ENCODE assay signal across 16 cellular contexts in the genomic region with DNA sequence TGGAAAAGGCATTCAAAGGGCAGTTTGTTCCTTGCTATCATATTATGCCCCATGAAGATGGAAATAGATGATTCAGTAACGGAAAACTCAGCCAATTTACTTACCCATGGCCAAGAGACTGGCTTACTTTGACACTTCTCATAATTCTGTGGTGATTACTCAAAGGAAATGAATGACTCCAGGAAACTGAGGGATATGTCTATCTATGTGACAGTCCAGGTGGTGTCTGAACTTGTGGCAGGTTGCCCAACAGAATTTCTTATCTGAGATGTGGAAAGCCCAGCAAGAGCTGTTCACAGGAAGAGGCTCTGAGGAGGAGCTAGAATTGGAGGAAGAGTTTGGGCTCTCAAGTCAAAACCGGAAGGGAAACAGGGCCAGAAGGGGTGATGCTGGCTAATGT.
DNase-seq lines count a peak whose midpoint lies in the region; ATAC-seq, FAIRE-seq and TF ChIP-seq lines count a peak whose summit lies in the region.
"Had no signal": no experiment of that assay in that cellular context is flagged by ENCODE, and none has a peak within 500 bp of the region (broad histone marks: within the 10 kb centered on the region; RNA-seq: fewer than 3 reads in every experiment).

No MANE protein-coding gene starts in this region.

- H3K9me2 ChIP-seq in GM23248 (ENCODE audit: insufficient read depth): no peaks in the 10 kb centered on the region
- H3K9me2 ChIP-seq in GM23338 (ENCODE audit: insufficient read depth): 0 out of 2 replicates have a peak, but pooled peaks cover 3% of the 10 kb centered on the region

- no peaks in the 10 kb centered on the region for H3K4me1 Mint-ChIP-seq in GM23338
- H3K4me1 Mint-ChIP-seq in activated CD4-positive, alpha-beta T cell treated with anti-CD3 and anti-CD28 coated beads, Interleukin-2, amount 10 ng/mL, durations not matched to agents 24 days and 14 days: no peaks in the 10 kb centered on the region

- H3K36me3 Mint-ChIP-seq in GM23338 (ENCODE audit: low read depth): no peaks in the 10 kb centered on the region
- H3K36me3 Mint-ChIP-seq in activated CD4-positive, alpha-beta T cell treated with anti-CD3 and anti-CD28 coated beads, Interleukin-2, amount 10 ng/mL, durations not matched to agents 24 days and 14 days (ENCODE audit: low read depth): no peaks in the 10 kb centered on the region

- H3K36me3 ChIP-seq in GM23248 (ENCODE audit: low read depth) (no peaks in the 10 kb centered on the region), OCI-LY3 (replicated peaks; ENCODE audit: low read depth, low read length) (no peaks in the 10 kb centered on the region), bronchial epithelial cell (ENCODE audit: control insufficient read depth, insufficient read depth, low read length) (no peaks in the 10 kb centered on the region), mucosa of descending colon (ENCODE audit: low read depth) (no peaks in the 10 kb centered on the region), Peyer's patch (no peaks in the 10 kb centered on the region), GM23338 (ENCODE audit: insufficient read depth) (no peaks in the 10 kb centered on the region)
- H3K36me3 ChIP-seq: sigmoid colon had no signal

- peaks cover 2% of the 10 kb centered on the region for H3K27me3 Mint-ChIP-seq in GM23338 (ENCODE audit: insufficient read depth, low read depth, poor library complexity)
- H3K27me3 Mint-ChIP-seq in activated CD4-positive, alpha-beta T cell treated with anti-CD3 and anti-CD28 coated beads, Interleukin-2, amount 10 ng/mL, durations not matched to agents 24 days and 14 days: peaks cover 28% of the 10 kb centered on the region

- no peaks in the 10 kb centered on the region for H3K27me3 ChIP-seq in GM23248 (replicated peaks; ENCODE audit: insufficient read depth)
- H3K27me3 ChIP-seq in OCI-LY3 (ENCODE audit: low read depth, low read length): no peaks in the 10 kb centered on the region
- no peaks in the 10 kb centered on the region for H3K27me3 ChIP-seq in bronchial epithelial cell (ENCODE audit: control insufficient read depth, insufficient read depth, low read length)
- no peaks in the 10 kb centered on the region for H3K27me3 ChIP-seq in Peyer's patch
- H3K27me3 ChIP-seq in GM23338 (ENCODE audit: insufficient read depth): no peaks in the 10 kb centered on the region
- H3K27me3 ChIP-seq: sigmoid colon had no signal

- ATAC-seq in mucosa of descending colon (peak; percentile 16), GM23338 (no peak)
- ATAC-seq: GM12878 had no signal

- 51 to 63% methylated on average over 2 of the region's 2 CpGs for WGBS in GM23248 (ENCODE audit: low coverage in 1 of 2, low lambda C conversion rate in 2 of 2, missing lambda C conversion rate in 2 of 2), 2 experiments

- H3K4me2 ChIP-seq in GM23248 (ENCODE audit: unreplicated experiment) (no peak overlapping the region), OCI-LY3 (ENCODE audit: low read length) (no peak overlapping the region), GM23338 (no peak overlapping the region)

- H3K4me3 ChIP-seq in GM23248 (no peak overlapping the region), OCI-LY3 (ENCODE audit: low read length) (no peak overlapping the region), bronchial epithelial cell (ENCODE audit: low read depth, low read length) (no peak overlapping the region), mucosa of descending colon (no peak overlapping the region), Peyer's patch (no peak overlapping the region), GM23338 (no peak overlapping the region)
- H3K4me3 ChIP-seq: GM12878, sigmoid colon had no signal

- no peak overlapping the region for H3K4me3 Mint-ChIP-seq in GM23338
- no peak overlapping the region for H3K4me3 Mint-ChIP-seq in activated CD4-positive, alpha-beta T cell treated with anti-CD3 and anti-CD28 coated beads, Interleukin-2, amount 10 ng/mL, durations not matched to agents 24 days and 14 days

- H3K4me1 ChIP-seq in GM23248 (ENCODE audit: insufficient read depth): peaks cover 22% of the 10 kb centered on the region
- H3K4me1 ChIP-seq in OCI-LY3 (ENCODE audit: low read length): peaks cover 9% of the 10 kb centered on the region
- no peaks in the 10 kb centered on the region for H3K4me1 ChIP-seq in mucosa of descending colon (ENCODE audit: low read depth)
- H3K4me1 ChIP-seq in Peyer's patch: no peaks in the 10 kb centered on the region
- no peaks in the 10 kb centered on the region for H3K4me1 ChIP-seq in GM23338 (ENCODE audit: insufficient read depth)

- H3K9me3 ChIP-seq in GM23248 (ENCODE audit: low read depth) (no peaks in the 10 kb centered on the region), OCI-LY3 (ENCODE audit: insufficient read depth, low read length) (no peaks in the 10 kb centered on the region), mucosa of descending colon (no peaks in the 10 kb centered on the region), Peyer's patch (no peaks in the 10 kb centered on the region)
- H3K9me3 ChIP-seq: sigmoid colon had no signal

- FAIRE-seq in bronchial epithelial cell (lab: Jason Lieb, UNC): no peak
- FAIRE-seq: GM12878 had no signal

- no peaks in the 10 kb centered on the region for H3K79me2 ChIP-seq in GM23248 (ENCODE audit: insufficient read depth)
- no peaks in the 10 kb centered on the region for H3K79me2 ChIP-seq in OCI-LY3 (ENCODE audit: low read length)
- no peaks in the 10 kb centered on the region for H3K79me2 ChIP-seq in GM23338 (replicated peaks; ENCODE audit: insufficient read depth)

- intact Hi-C loops in mucosa of descending colon (cut with DNase I, micrococcal nuclease): no loop called here
- intact Hi-C loops in activated CD4-positive, alpha-beta T cell treated with anti-CD3 and anti-CD28 coated beads, Interleukin-2, amount 10 ng/mL, durations not matched to agents 24 days and 14 days (cut with micrococcal nuclease): no loop called here

- H3K9ac ChIP-seq in GM23248 (no peak overlapping the region), OCI-LY3 (ENCODE audit: low read length) (no peak overlapping the region)

- TF ChIP-seq CTCF in OCI-LY3 (IDR thresholded peaks at IDR 0.05; ENCODE audit: low read depth, low read length): no peak
- no peak for TF ChIP-seq CTCF in bronchial epithelial cell (IDR thresholded peaks at IDR 0.05; ENCODE audit: insufficient read depth, low read length, severe bottlenecking)
- TF ChIP-seq CTCF in mucosa of descending colon (IDR thresholded peaks at IDR 0.05): no peak
- TF ChIP-seq CTCF in Peyer's patch (IDR thresholded peaks at IDR 0.05): no peak
- TF ChIP-seq CTCF in GM23338 (conservative IDR thresholded peaks at IDR 0.05; ENCODE audit: low read depth in 2 of 2): no peak

- H3K9me3 Mint-ChIP-seq in GM23338: no peaks in the 10 kb centered on the region
- H3K9me3 Mint-ChIP-seq in activated CD4-positive, alpha-beta T cell treated with anti-CD3 and anti-CD28 coated beads, Interleukin-2, amount 10 ng/mL, durations not matched to agents 24 days and 14 days: no peaks in the 10 kb centered on the region

- H3F3A ChIP-seq in GM23248 (ENCODE audit: insufficient read depth) (peaks cover 23% of the 10 kb centered on the region), GM23338 (replicated peaks; ENCODE audit: low read depth) (no peaks in the 10 kb centered on the region)

- in situ Hi-C loops in GM23248 (cut with MboI): no loop called here

- H3K27ac ChIP-seq in GM23248 (no peak overlapping the region), OCI-LY3 (ENCODE audit: low read length) (no peak overlapping the region), Peyer's patch (no peak overlapping the region), GM23338 (ENCODE audit: low read depth) (no peak overlapping the region)
- H3K27ac ChIP-seq: sigmoid colon had no signal

- DNase-seq in GM23248 (peak; percentile 29), bronchial epithelial cell (ENCODE audit: low read depth) (peak; percentile 97), mucosa of descending colon (no peak), Peyer's patch (no peak), GM23338 (ENCODE audit: low spot score) (no peak), DMS153 (lab: John Stamatoyannopoulos, UW) (no peak)
- DNase-seq in activated CD4-positive, alpha-beta T cell treated with anti-CD3 and anti-CD28 coated beads, Interleukin-2, amount 10 ng/mL, durations not matched to agents 24 days and 14 days: no peak
- DNase-seq: activated CD4-positive, alpha-beta T cell treated with anti-CD3 and anti-CD28 coated beads, Interleukin-2, amount 50 U/mL, for 1 hour; activated T-cell treated with anti-CD3 and anti-CD28 coated beads, Interleukin-2, amount 50 U/mL, for 1 hour; erythroblast; H7; NCI-H774; sigmoid colon; T-helper 9 cell had no signal

- H2AFZ ChIP-seq in GM23248 (no peak overlapping the region), OCI-LY3 (ENCODE audit: low read depth, low read length) (peak overlapping the region; percentile 68; the same call in 1 of the 2 replicates), GM23338 (no peak overlapping the region)

- H4K20me1 ChIP-seq in GM23248 (ENCODE audit: insufficient read depth): no peaks in the 10 kb centered on the region
- no peaks in the 10 kb centered on the region for H4K20me1 ChIP-seq in OCI-LY3 (ENCODE audit: insufficient read depth, low read length)
- no peaks in the 10 kb centered on the region for H4K20me1 ChIP-seq in GM23338 (replicated peaks; ENCODE audit: insufficient read depth)

- H3K27ac Mint-ChIP-seq in GM23338: no peak overlapping the region
- no peak overlapping the region for H3K27ac Mint-ChIP-seq in activated CD4-positive, alpha-beta T cell treated with anti-CD3 and anti-CD28 coated beads, Interleukin-2, amount 10 ng/mL, durations not matched to agents 24 days and 14 days

- TF ChIP-seq POLR2A in Peyer's patch (IDR thresholded peaks at IDR 0.05): no peak

TF ChIP-seq in GM23338, 12 proteins besides CTCF, POLR2A, EP300 and RAD21 (continues in another document):
- no peak for TF ChIP-seq NANOG (IDR thresholded peaks at IDR 0.05; ENCODE audit: borderline replicate concordance)

Comparison
In these comparisons a context has a peak if more than half of its experiments do, and no peak if none do; other contexts are left out.
1. DNase-seq: peak in GM23248 (single experiment) and bronchial epithelial cell (single experiment); none in mucosa of descending colon (0 of 3), Peyer's patch (0 of 3), GM23338 (single experiment), activated CD4-positive, alpha-beta T cell treated with anti-CD3 and anti-CD28 coated beads, Interleukin-2, amount 10 ng/mL, durations not matched to agents 24 days and 14 days (single experiment) and DMS153 (single experiment).